Comparison of ENCODE assay signal across 20 cellular contexts in genomic region chr19:16036941-16037340, GRCh38. TPM values are rescaled to one million over a fixed set of nuclear protein-coding genes. Genes with fewer than 3 reads are reported as not detected.
A peak's percentile ranks its signal among the peaks of the same experiment; 100 is the strongest.
DNase-seq lines count a peak whose midpoint lies in the region; ATAC-seq and TF ChIP-seq lines count a peak whose summit lies in the region.
"Had no signal": no experiment of that assay in that cellular context is flagged by ENCODE, and none has a peak within 500 bp of the region (broad histone marks: within the 10 kb centered on the region; RNA-seq: fewer than 3 reads in every experiment).

No MANE protein-coding gene starts in this region.

- DNase-seq in GM03348 (ENCODE audit: low spot score) (peak; percentile 3), GM13976 (ENCODE audit: low spot score) (peak; percentile 23), mesenteric fat pad (ENCODE audit: low spot score) (peak; percentile 49), osteoblast (ENCODE audit: insufficient read length, low spot score, missing footprints) (peak; percentile 45), globus pallidus (ENCODE audit: low spot score) (no peak), anterior cingulate cortex (lab: John Stamatoyannopoulos, UW) (no peak)
- DNase-seq: 8988T; ACHN; BE2C; C1 segment of cervical spinal cord; CD4-positive, alpha-beta memory T cell; CD4-positive, CD25-positive, alpha-beta regulatory T cell; CD8-positive, alpha-beta memory T cell; COR-L47; DMS79 treated with DMSO at 0.1 percent for 48 hours; GF-D8 had no signal

- no peak overlapping the region for H3K4me2 ChIP-seq in osteoblast (ENCODE audit: insufficient read depth, low read length)
- H3K4me2 ChIP-seq: BLaER1 had no signal

- no peak overlapping the region for H3K4me3 ChIP-seq in osteoblast (ENCODE audit: insufficient read depth, low read length)
- H3K4me3 ChIP-seq: BLaER1, GM12878 had no signal

- no peaks in the 10 kb centered on the region for H3K79me2 ChIP-seq in osteoblast (ENCODE audit: insufficient read depth, low read length)

- ATAC-seq in GM21723 (IDR thresholded peaks at IDR 0.05; ENCODE audit: unreplicated experiment) (no peak), GM21786 (IDR thresholded peaks at IDR 0.05; ENCODE audit: unreplicated experiment) (no peak)
- ATAC-seq: GM12878 had no signal

- H3K36me3 ChIP-seq in osteoblast (ENCODE audit: insufficient read depth, low read length), result no peaks in the 10 kb centered on the region
- H3K36me3 ChIP-seq: BE2C, BLaER1 had no signal

- peaks cover 14% of the 10 kb centered on the region for H3K4me1 ChIP-seq in osteoblast (ENCODE audit: insufficient read depth, low read length)
- H3K4me1 ChIP-seq: BE2C had no signal

- H3K9me3 ChIP-seq in osteoblast (ENCODE audit: low read depth, low read length), result no peaks in the 10 kb centered on the region
- H3K9me3 ChIP-seq: BE2C, BLaER1 had no signal

- H3K27ac ChIP-seq in osteoblast (ENCODE audit: low read depth, low read length), result no peak overlapping the region
- H3K27ac ChIP-seq: BLaER1 had no signal

- H3K27me3 ChIP-seq in osteoblast (ENCODE audit: insufficient read depth, low read length), result no peaks in the 10 kb centered on the region
- H3K27me3 ChIP-seq: BE2C, BLaER1 had no signal

- in situ Hi-C loops in GM13976 (cut with MboI; ENCODE audit: low sequenced_read_pairs, unreplicated experiment), result loop anchor here (25.0 kb wide), 2 partner anchors 350 to 400 kb away; partner anchors contain the start of gene CYP4F3

- no peaks in the 10 kb centered on the region for H4K20me1 ChIP-seq in osteoblast (ENCODE audit: insufficient read depth, low read length)
- H4K20me1 ChIP-seq: BLaER1 had no signal

- no peak overlapping the region for H2AFZ ChIP-seq in osteoblast (ENCODE audit: low read length)

- TF ChIP-seq CTCF in GM13976 (IDR thresholded peaks at IDR 0.05; ENCODE audit: borderline replicate concordance, control extremely low read depth, extremely low read depth, insufficient read depth, missing control alignments) (no peak), osteoblast (IDR thresholded peaks at IDR 0.05; ENCODE audit: extremely low read depth, low read depth, low read length) (no peak)

RNA-seq across cellular contexts. Expression of gene TPM4, which starts 39.4 kb away (rescaled TPM):
- total RNA-seq in mesenteric fat pad, result 385 TPM
- 1,233 and 1,325 TPM in 2 replicates for total RNA-seq in osteoblast

Comparison
In these comparisons a context has a peak if more than half of its experiments do, and no peak if none do; other contexts are left out.
1. DNase-seq: peak in GM03348 (single experiment), GM13976 (single experiment), mesenteric fat pad (single experiment) and osteoblast (single experiment); none in globus pallidus (single experiment) and anterior cingulate cortex (0 of 58).